ENCODE assay signal across 1 cellular context in genomic region chr2:237209046-237209375, GRCh38.
TF ChIP-seq lines count a peak whose summit lies in the region.

No MANE protein-coding gene starts in this region.

TF ChIP-seq in IMR-90, 13 proteins besides CTCF, POLR2A, EP300 and RAD21:
- TF ChIP-seq ELK1 (IDR thresholded peaks at IDR 0.05; ENCODE audit: borderline replicate concordance, low read depth, low read length) (no peak), CHD1 (IDR thresholded peaks at IDR 0.05; ENCODE audit: low read depth, low read length) (no peak), CEBPB (IDR thresholded peaks at IDR 0.05; ENCODE audit: low read depth, low read length) (no peak), USF2 (IDR thresholded peaks at IDR 0.05; ENCODE audit: low read depth, low read length) (no peak), MAFK (IDR thresholded peaks at IDR 0.05; ENCODE audit: low read depth, low read length) (no peak), RCOR1 (IDR thresholded peaks at IDR 0.05; ENCODE audit: insufficient replicate concordance, low read length) (no peak), FOS (IDR thresholded peaks at IDR 0.05; ENCODE audit: low read depth, low read length) (no peak), MXI1 (IDR thresholded peaks at IDR 0.05; ENCODE audit: borderline replicate concordance, low read depth, low read length) (no peak), RFX5 (IDR thresholded peaks at IDR 0.05; ENCODE audit: low read depth, low read length) (no peak), BHLHE40 (IDR thresholded peaks at IDR 0.05; ENCODE audit: low read depth, low read length) (no peak), SMC3 (IDR thresholded peaks at IDR 0.05; ENCODE audit: low read depth, low read length) (no peak), NFE2L2 (IDR thresholded peaks at IDR 0.05; ENCODE audit: low read depth, low read length) (no peak), MAZ (IDR thresholded peaks at IDR 0.05; ENCODE audit: borderline replicate concordance, low read depth, low read length) (no peak)
